In the genomic region with DNA sequence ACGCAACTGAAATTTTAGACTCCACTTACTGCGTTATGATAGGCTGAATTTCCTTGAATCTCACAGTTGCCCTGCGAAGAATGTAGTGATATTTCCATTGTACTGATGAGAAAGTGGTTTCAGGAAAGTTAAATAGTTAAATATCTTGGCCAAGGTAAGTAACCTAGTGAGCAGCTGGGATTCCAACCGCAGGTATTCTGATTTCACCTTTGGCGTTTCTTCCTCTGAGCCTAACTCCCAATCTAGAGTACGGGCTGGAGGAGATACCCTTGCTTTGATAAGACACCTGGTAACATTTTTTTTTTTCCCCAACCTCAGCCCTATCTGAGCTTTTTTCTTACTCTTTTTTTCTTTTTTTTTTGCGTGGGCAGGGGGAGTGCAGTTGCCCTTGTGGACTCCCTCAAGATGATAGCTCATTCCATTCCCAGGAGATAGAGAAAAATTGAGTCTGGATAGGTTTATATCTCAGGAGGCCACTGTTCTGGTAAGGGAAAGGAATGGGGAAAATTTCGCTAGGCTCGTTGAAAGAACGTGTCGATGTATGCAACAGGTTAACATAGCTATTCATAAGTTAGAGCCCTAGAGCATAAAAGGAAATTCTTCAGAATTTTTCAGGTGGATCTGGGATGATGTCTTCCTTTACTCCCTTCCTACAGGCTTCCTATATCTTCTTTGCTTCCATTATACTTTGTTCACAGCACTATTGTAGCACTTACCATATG, we compare ENCODE assay signal across 1 cellular context.
TF ChIP-seq lines count a peak whose summit lies in the region.

No MANE protein-coding gene starts in this region.

TF ChIP-seq in K562, 482 proteins besides CTCF, POLR2A, EP300 and RAD21:
- TF ChIP-seq, protein P1, sequence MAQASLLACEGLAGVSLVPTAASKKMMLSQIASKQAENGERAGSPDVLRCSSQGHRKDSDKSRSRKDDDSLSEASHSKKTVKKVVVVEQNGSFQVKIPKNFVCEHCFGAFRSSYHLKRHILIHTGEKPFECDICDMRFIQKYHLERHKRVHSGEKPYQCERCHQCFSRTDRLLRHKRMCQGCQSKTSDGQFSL (CRISPR knock-in tag; IDR thresholded peaks at IDR 0.05), result 0 out of 2 replicates have a peak, but pooled peaks have one; percentile 29
- TF ChIP-seq, protein P1 (tag; IDR thresholded peaks at IDR 0.05), result no peak
- TF ChIP-seq ZNF57 (CRISPR knock-in tag; IDR thresholded peaks at IDR 0.05), result no peak
- TF ChIP-seq, protein P2, sequence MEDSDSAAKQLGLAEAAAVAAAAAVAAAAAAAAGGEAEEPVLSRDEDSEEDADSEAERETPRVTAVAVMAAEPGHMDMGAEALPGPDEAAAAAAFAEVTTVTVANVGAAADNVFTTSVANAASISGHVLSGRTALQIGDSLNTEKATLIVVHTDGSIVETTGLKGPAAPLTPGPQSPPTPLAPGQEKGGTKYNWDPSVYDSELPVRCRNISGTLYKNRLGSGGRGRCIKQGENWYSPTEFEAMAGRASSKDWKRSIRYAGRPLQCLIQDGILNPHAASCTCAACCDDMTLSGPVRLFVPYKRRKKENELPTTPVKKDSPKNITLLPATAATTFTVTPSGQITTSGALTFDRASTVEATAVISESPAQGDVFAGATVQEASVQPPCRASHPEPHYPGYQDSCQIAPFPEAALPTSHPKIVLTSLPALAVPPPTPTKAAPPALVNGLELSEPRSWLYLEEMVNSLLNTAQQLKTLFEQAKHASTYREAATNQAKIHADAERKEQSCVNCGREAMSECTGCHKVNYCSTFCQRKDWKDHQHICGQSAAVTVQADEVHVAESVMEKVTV (CRISPR knock-in tag; IDR thresholded peaks at IDR 0.05), result 0 out of 2 replicates have a peak, but pooled peaks have one; percentile 34
